8 cellular contexts compared by ENCODE assay signal in the genomic region with DNA sequence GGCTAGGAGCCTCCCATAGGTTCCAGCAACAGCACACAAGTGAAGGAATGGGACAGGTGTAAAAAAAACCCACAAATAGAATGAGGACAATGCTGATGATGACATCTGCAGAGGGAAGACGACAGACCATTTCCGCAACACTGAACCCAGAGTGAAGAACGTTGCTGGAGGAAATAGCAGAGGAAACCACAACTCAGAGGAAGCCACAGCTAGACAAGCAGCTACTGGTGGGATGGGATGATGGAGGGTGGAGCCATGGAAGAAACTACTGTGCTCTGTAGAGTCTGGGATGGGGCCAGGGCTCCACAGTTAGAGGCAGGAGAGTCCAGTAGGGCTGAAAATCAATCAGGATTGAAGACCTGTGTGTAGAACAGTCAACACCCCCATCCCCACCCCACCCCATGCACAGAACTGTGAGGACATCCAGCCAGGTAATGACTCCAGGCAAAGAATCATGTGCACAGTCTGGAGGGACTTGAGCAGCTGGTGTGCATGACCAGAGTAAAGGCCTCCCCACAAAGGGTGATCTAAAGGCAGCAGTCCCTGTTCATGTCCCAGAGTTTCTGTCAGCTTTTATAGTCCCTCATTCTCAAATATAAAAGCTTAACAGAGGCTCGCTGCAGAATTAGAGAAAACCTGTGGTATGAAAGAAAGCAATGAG.
A peak's percentile ranks its signal among the peaks of the same experiment; 100 is the strongest.
DNase-seq lines count a peak whose midpoint lies in the region; ATAC-seq and TF ChIP-seq lines count a peak whose summit lies in the region.

No MANE protein-coding gene starts in this region.

- no peak overlapping the region for H3K4me3 ChIP-seq in sigmoid colon

- ATAC-seq in GM18909 (IDR thresholded peaks at IDR 0.05; ENCODE audit: poor library complexity, unreplicated experiment) (peak; percentile 48), HG02970 (IDR thresholded peaks at IDR 0.05; ENCODE audit: low FRiP score, unreplicated experiment) (no peak), GM21526 (IDR thresholded peaks at IDR 0.05; ENCODE audit: low FRiP score, unreplicated experiment) (no peak), GM19351 (IDR thresholded peaks at IDR 0.05; ENCODE audit: unreplicated experiment) (no peak)

- DNase-seq in activated effector memory CD4-positive, alpha-beta T cell treated with anti-CD3 and anti-CD28 coated beads, Interleukin-2, amount 50 U/mL, for 16 hours = peak; percentile 76
- DNase-seq in sigmoid colon (peak; percentile 4), NCI-H748 treated with DMSO at 0.1 percent for 48 hours (lab: John Stamatoyannopoulos, UW) (no peak)

- H3K4me1 ChIP-seq in sigmoid colon = no peaks in the 10 kb centered on the region

- H3K27ac ChIP-seq in sigmoid colon = no peak overlapping the region

- WGBS in sigmoid colon, 2 donors = 45 to 77% methylated on average over 4 of the region's 4 CpGs

- no peaks in the 10 kb centered on the region for H3K27me3 ChIP-seq in sigmoid colon

- TF ChIP-seq CTCF in sigmoid colon (IDR thresholded peaks at IDR 0.05) = no peak

- TF ChIP-seq POLR2A in Raji (IDR thresholded peaks at IDR 0.05; ENCODE audit: insufficient read depth, low read depth, low read length) = peak; percentile 30; the same call in 1 of the 2 replicates
- no peak for TF ChIP-seq POLR2A in sigmoid colon (IDR thresholded peaks at IDR 0.05)

- intact Hi-C loops in sigmoid colon (cut with DNase I) = no loop called here

- H3K36me3 ChIP-seq in sigmoid colon = no peaks in the 10 kb centered on the region

- no peaks in the 10 kb centered on the region for H3K9me3 ChIP-seq in sigmoid colon

- no peak for TF ChIP-seq EP300 in sigmoid colon (IDR thresholded peaks at IDR 0.05)
